Comparison of ENCODE assay signal across 33 cellular contexts in the genomic region with DNA sequence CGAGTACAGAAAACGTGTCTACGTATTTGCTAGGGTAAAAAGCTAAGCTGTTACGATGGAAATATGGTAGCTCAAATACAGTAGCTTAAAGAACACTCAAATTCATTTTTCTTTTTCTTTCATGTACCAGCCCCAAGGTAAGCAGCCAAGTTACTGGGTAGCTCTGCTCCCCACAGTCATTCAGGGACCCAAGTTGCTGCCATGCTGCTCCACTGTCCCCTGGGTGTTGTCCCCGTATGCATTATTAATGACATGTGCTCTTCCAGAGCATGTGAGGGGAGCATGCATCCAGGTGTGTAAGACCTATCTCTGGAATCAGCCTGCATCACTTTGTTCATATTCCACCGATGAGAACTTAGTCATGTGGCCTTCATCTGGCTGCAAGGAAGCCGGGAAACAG.
"Had no signal": no experiment of that assay in that cellular context is flagged by ENCODE, and none has a peak within 500 bp of the region (broad histone marks: within the 10 kb centered on the region; RNA-seq: fewer than 3 reads in every experiment).

No MANE protein-coding gene starts in this region.

- H3K4me2 ChIP-seq: KMS-11 had no signal

- H3K4me3 ChIP-seq: adrenal gland, body of pancreas, breast epithelium, SJCRH30, SK-N-MC had no signal

- ATAC-seq: activated CD8-positive, alpha-beta T cell treated with anti-CD3 and anti-CD28 coated beads, Interleukin-2, amount 10 ng/mL, durations not matched to agents 7 days and 5 days; activated naive CD4-positive, alpha-beta T cell treated with anti-CD3 and anti-CD28 coated beads, Interleukin-2, amount 50 U/mL, for 72 hours; body of pancreas had no signal

- H3K9me3 Mint-ChIP-seq: activated CD4-positive, alpha-beta T cell treated with anti-CD3 and anti-CD28 coated beads, Interleukin-2, amount 10 ng/mL, durations not matched to agents 24 days and 14 days; activated naive CD4-positive, alpha-beta T cell treated with anti-CD3 and anti-CD28 coated beads for 36 hours; activated T-cell treated with anti-CD3 and anti-CD28 coated beads, Interleukin-2, amount 50 U/mL, for 24 hours; activated T-helper 2 cell treated with anti-CD3 and anti-CD28 coated beads, Interferon-gamma antibody, Interleukin-2, Interleukin-4, amounts not matched to agents 10 μg/mL and 5 μg/mL and 100 μg/mL, durations not matched to agents 14 hours and 24 hours and 36 hours had no signal

- H3K27ac ChIP-seq: adrenal gland, body of pancreas, breast epithelium, KMS-11, SJCRH30, SK-N-MC had no signal

- H3K4me1 ChIP-seq: adrenal gland, body of pancreas, breast epithelium, SJCRH30 had no signal

- H3K36me3 ChIP-seq: adrenal gland, breast epithelium had no signal

- H3K27me3 ChIP-seq: adrenal gland, body of pancreas, breast epithelium, SJCRH30 had no signal

- H3K9me3 ChIP-seq: adrenal gland, body of pancreas, breast epithelium had no signal

- FAIRE-seq: astrocyte, TTC549 had no signal

- H3K27ac Mint-ChIP-seq: activated CD4-positive, alpha-beta T cell treated with anti-CD3 and anti-CD28 coated beads, Interleukin-2, amount 10 ng/mL, durations not matched to agents 24 days and 14 days; activated CD8-positive, alpha-beta T cell treated with anti-CD3 and anti-CD28 coated beads, Interleukin-2, amount 10 ng/mL, durations not matched to agents 7 days and 5 days; activated naive CD4-positive, alpha-beta T cell treated with anti-CD3 and anti-CD28 coated beads for 36 hours; activated naive CD4-positive, alpha-beta T cell treated with anti-CD3 and anti-CD28 coated beads, Interleukin-2, amount 50 U/mL, for 72 hours; activated T-cell treated with anti-CD3 and anti-CD28 coated beads, Interleukin-2, amount 50 U/mL, for 24 hours; activated T-helper 2 cell treated with anti-CD3 and anti-CD28 coated beads, Interferon-gamma antibody, Interleukin-2, Interleukin-4, amounts not matched to agents 10 μg/mL and 5 μg/mL and 100 μg/mL, durations not matched to agents 14 hours and 24 hours and 36 hours had no signal

- DNase-seq: activated CD4-positive, alpha-beta T cell treated with anti-CD3 and anti-CD28 coated beads, Interleukin-2, amount 50 U/mL, for 48 hours; activated CD8-positive, alpha-beta T cell treated with anti-CD3 and anti-CD28 coated beads, Interleukin-2, amount 10 ng/mL, durations not matched to agents 7 days and 5 days; activated gamma-delta T cell treated with Interleukin-2 at 50 U/mL for 16 hours; activated naive CD4-positive, alpha-beta T cell treated with anti-CD3 and anti-CD28 coated beads for 36 hours; activated T-cell treated with anti-CD3 and anti-CD28 coated beads, Interleukin-2, amount 50 U/mL, for 24 hours; adrenal gland; body of pancreas; caudate nucleus; cerebellar nuclear complex; MM.1S; MV-4-11; NCI-H1092; NCI-H1436 treated with DMSO at 0.1 percent for 48 hours; NCI-H1694 treated with DMSO at 0.1 percent for 48 hours; NCI-H2029; NCI-H2107; NCI-H226; NCI-H446 treated with DMSO at 0.1 percent for 48 hours; NCI-H524; NCI-H69; NCI-H82; NK-92 treated with Interleukin-12 subunit alpha and Interleukin-12 subunit beta, amount 100 ng/mL, for 24 hours; SHP77; SJCRH30; T1000 had no signal

- H3K4me3 Mint-ChIP-seq: activated CD4-positive, alpha-beta T cell treated with anti-CD3 and anti-CD28 coated beads, Interleukin-2, amount 10 ng/mL, durations not matched to agents 24 days and 14 days; activated CD8-positive, alpha-beta T cell treated with anti-CD3 and anti-CD28 coated beads, Interleukin-2, amount 10 ng/mL, durations not matched to agents 7 days and 5 days; activated naive CD4-positive, alpha-beta T cell treated with anti-CD3 and anti-CD28 coated beads for 36 hours; activated T-cell treated with anti-CD3 and anti-CD28 coated beads, Interleukin-2, amount 50 U/mL, for 24 hours had no signal

- H3K4me1 Mint-ChIP-seq: activated CD4-positive, alpha-beta T cell treated with anti-CD3 and anti-CD28 coated beads, Interleukin-2, amount 10 ng/mL, durations not matched to agents 24 days and 14 days had no signal
